9 cellular contexts compared by ENCODE assay signal in the genomic region with DNA sequence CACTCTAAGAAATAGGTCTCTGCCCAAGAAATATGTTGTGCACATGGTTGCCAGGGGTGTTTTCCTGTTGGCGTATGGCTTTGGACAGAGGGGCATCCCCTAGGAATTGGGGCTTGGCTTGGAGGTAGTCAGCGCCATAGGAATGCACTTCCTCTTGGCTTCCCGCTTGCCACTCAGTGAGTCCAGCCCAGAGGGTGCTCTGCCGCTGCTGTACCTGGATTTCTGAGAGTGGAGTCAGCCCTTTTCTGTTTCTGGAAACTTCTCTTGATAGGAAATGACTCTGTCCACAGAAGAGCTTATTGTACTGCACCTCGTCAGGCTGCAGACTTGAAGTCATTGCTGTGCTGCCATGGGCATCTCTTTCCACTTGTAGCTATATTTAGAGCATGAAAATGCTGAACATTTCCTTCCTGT.
DNase-seq lines count a peak whose midpoint lies in the region; ATAC-seq, FAIRE-seq and TF ChIP-seq lines count a peak whose summit lies in the region.
"Had no signal": no experiment of that assay in that cellular context is flagged by ENCODE, and none has a peak within 500 bp of the region (broad histone marks: within the 10 kb centered on the region; RNA-seq: fewer than 3 reads in every experiment).

No MANE protein-coding gene starts in this region.

- no peak for TF ChIP-seq POLR2A in H54 (IDR thresholded peaks at IDR 0.05; ENCODE audit: low read depth, low read length)

- FAIRE-seq in H54 (lab: Jason Lieb, UNC): peak; percentile 75
- FAIRE-seq: islet of Langerhans had no signal

- peak; percentile 96 for ATAC-seq in SK-N-SH treated with all-trans-retinoic acid at 6 μM for 48 hours
- ATAC-seq in GM21526 (IDR thresholded peaks at IDR 0.05; ENCODE audit: low FRiP score, unreplicated experiment): no peak

- peak; percentile 77 for DNase-seq in H54 (ENCODE audit: insufficient read length, low spot score)
- peak; percentile 69 for DNase-seq in fibroblast of peridontal ligament (ENCODE audit: extremely low read depth)
- DNase-seq in pons (ENCODE audit: low spot score): peak; percentile 81
- DNase-seq in NCI-H2227 (lab: John Stamatoyannopoulos, UW; ENCODE audit: unreplicated experiment): no peak
- DNase-seq in NCI-H2081 (lab: John Stamatoyannopoulos, UW): no peak
- no peak for DNase-seq in SHP77 treated with DMSO at 0.1 percent for 48 hours (lab: John Stamatoyannopoulos, UW)

TF ChIP-seq in SK-N-SH treated with all-trans-retinoic acid at 6 μM for 48 hours, 23 proteins besides CTCF, POLR2A, EP300 and RAD21:
- TF ChIP-seq, protein P1, sequence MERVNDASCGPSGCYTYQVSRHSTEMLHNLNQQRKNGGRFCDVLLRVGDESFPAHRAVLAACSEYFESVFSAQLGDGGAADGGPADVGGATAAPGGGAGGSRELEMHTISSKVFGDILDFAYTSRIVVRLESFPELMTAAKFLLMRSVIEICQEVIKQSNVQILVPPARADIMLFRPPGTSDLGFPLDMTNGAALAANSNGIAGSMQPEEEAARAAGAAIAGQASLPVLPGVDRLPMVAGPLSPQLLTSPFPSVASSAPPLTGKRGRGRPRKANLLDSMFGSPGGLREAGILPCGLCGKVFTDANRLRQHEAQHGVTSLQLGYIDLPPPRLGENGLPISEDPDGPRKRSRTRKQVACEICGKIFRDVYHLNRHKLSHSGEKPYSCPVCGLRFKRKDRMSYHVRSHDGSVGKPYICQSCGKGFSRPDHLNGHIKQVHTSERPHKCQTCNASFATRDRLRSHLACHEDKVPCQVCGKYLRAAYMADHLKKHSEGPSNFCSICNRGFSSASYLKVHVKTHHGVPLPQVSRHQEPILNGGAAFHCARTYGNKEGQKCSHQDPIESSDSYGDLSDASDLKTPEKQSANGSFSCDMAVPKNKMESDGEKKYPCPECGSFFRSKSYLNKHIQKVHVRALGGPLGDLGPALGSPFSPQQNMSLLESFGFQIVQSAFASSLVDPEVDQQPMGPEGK (CRISPR knock-in tag; IDR thresholded peaks at IDR 0.05; ENCODE audit: borderline replicate concordance): no peak
- no peak for TF ChIP-seq GLIS3 (CRISPR knock-in tag; IDR thresholded peaks at IDR 0.05)
- no peak for TF ChIP-seq ZFP3 (CRISPR knock-in tag; IDR thresholded peaks at IDR 0.05)
- no peak for TF ChIP-seq TOX (CRISPR knock-in tag; IDR thresholded peaks at IDR 0.05; ENCODE audit: borderline replicate concordance)
- no peak for TF ChIP-seq ZC3H10 (CRISPR knock-in tag; IDR thresholded peaks at IDR 0.05)
- TF ChIP-seq, protein P2, sequence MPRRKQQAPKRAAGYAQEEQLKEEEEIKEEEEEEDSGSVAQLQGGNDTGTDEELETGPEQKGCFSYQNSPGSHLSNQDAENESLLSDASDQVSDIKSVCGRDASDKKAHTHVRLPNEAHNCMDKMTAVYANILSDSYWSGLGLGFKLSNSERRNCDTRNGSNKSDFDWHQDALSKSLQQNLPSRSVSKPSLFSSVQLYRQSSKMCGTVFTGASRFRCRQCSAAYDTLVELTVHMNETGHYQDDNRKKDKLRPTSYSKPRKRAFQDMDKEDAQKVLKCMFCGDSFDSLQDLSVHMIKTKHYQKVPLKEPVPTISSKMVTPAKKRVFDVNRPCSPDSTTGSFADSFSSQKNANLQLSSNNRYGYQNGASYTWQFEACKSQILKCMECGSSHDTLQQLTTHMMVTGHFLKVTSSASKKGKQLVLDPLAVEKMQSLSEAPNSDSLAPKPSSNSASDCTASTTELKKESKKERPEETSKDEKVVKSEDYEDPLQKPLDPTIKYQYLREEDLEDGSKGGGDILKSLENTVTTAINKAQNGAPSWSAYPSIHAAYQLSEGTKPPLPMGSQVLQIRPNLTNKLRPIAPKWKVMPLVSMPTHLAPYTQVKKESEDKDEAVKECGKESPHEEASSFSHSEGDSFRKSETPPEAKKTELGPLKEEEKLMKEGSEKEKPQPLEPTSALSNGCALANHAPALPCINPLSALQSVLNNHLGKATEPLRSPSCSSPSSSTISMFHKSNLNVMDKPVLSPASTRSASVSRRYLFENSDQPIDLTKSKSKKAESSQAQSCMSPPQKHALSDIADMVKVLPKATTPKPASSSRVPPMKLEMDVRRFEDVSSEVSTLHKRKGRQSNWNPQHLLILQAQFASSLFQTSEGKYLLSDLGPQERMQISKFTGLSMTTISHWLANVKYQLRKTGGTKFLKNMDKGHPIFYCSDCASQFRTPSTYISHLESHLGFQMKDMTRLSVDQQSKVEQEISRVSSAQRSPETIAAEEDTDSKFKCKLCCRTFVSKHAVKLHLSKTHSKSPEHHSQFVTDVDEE (CRISPR knock-in tag; IDR thresholded peaks at IDR 0.05): no peak
- TF ChIP-seq, protein P3, sequence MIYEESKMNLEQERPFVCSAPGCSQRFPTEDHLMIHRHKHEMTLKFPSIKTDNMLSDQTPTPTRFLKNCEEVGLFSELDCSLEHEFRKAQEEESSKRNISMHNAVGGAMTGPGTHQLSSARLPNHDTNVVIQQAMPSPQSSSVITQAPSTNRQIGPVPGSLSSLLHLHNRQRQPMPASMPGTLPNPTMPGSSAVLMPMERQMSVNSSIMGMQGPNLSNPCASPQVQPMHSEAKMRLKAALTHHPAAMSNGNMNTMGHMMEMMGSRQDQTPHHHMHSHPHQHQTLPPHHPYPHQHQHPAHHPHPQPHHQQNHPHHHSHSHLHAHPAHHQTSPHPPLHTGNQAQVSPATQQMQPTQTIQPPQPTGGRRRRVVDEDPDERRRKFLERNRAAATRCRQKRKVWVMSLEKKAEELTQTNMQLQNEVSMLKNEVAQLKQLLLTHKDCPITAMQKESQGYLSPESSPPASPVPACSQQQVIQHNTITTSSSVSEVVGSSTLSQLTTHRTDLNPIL (CRISPR knock-in tag; IDR thresholded peaks at IDR 0.05; ENCODE audit: low read depth): no peak
- no peak for TF ChIP-seq ZNF70 (CRISPR knock-in tag; IDR thresholded peaks at IDR 0.05)
- no peak for TF ChIP-seq ISL1 (CRISPR knock-in tag; IDR thresholded peaks at IDR 0.05)
- TF ChIP-seq ZNF565 (CRISPR knock-in tag; conservative IDR thresholded peaks at IDR 0.05; ENCODE audit: low read depth): no peak
- TF ChIP-seq PPARA (CRISPR knock-in tag; IDR thresholded peaks at IDR 0.05; ENCODE audit: borderline replicate concordance): no peak
- no peak for TF ChIP-seq ZFP30 (CRISPR knock-in tag; IDR thresholded peaks at IDR 0.05)
- TF ChIP-seq, protein P4, sequence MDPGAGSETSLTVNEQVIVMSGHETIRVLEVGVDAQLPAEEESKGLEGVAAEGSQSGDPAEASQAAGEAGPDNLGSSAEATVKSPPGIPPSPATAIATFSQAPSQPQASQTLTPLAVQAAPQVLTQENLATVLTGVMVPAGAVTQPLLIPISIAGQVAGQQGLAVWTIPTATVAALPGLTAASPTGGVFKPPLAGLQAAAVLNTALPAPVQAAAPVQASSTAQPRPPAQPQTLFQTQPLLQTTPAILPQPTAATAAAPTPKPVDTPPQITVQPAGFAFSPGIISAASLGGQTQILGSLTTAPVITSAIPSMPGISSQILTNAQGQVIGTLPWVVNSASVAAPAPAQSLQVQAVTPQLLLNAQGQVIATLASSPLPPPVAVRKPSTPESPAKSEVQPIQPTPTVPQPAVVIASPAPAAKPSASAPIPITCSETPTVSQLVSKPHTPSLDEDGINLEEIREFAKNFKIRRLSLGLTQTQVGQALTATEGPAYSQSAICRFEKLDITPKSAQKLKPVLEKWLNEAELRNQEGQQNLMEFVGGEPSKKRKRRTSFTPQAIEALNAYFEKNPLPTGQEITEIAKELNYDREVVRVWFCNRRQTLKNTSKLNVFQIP (CRISPR knock-in tag; IDR thresholded peaks at IDR 0.05; ENCODE audit: borderline replicate concordance, low read depth): no peak
- no peak for TF ChIP-seq ARNTL (CRISPR knock-in tag; IDR thresholded peaks at IDR 0.05; ENCODE audit: borderline replicate concordance, low read depth)
- no peak for TF ChIP-seq RARB (CRISPR knock-in tag; IDR thresholded peaks at IDR 0.05)

Comparison
In these comparisons a context has a peak if more than half of its experiments do, and no peak if none do; other contexts are left out.
1. DNase-seq: peak in H54 (single experiment), fibroblast of peridontal ligament (single experiment) and pons (single experiment); none in NCI-H2227 (single experiment), NCI-H2081 (0 of 2) and SHP77 treated with DMSO at 0.1 percent for 48 hours (single experiment).